ENCODE assay signal across 9 cellular contexts in the genomic region with DNA sequence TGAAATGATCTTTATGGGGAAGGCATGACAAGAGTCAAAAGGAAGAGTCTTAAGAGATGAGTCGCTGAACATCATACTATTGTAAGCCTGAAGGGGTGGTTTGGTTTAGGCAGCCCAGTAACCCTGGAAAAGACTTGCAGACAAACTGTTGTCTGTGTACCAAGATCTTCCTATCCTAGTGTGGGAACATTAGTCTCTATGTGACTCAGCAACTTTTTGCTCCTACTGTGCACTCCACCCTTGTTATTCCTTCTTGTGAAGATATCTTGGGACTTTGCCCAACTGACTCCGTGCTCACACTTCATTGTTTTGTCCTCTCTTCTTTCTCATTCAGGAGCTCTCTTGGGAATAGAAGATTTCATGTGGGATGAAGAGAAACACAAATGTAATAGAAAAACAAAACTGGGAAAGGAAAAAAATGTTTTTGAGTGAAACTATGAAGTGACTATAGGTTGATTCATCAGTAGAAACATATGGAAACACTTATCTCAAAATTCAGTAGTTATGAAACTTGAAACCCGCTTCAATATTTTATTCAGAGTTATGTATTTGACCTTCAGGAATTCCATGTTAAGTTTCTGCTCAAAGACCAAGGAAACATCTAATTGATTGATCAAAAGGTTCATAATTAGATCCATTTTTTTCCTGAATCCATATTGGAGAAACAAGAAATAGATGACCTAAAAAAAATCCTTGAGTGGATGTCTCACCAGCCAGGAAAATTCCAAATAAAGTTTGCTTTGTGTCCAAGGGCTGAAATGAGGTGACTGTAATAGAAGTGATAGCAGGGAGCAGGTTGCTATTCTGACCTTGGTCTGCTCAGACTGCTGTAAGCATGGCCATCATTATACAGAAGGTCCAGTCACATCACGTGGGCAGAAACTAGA.
A peak's percentile ranks its signal among the peaks of the same experiment; 100 is the strongest.
DNase-seq lines count a peak whose midpoint lies in the region; ATAC-seq, FAIRE-seq and TF ChIP-seq lines count a peak whose summit lies in the region.
"Had no signal": no experiment of that assay in that cellular context is flagged by ENCODE, and none has a peak within 500 bp of the region (broad histone marks: within the 10 kb centered on the region; RNA-seq: fewer than 3 reads in every experiment).

No MANE protein-coding gene starts in this region.

- peak; percentile 70 to 87 for ATAC-seq in A549
- peak; percentile 91 for ATAC-seq in activated naive CD8-positive, alpha-beta T cell treated with anti-CD3 and anti-CD28 coated beads, Interleukin-2, amount 50 U/mL, for 24 hours
- no peak for ATAC-seq in HG03342 (IDR thresholded peaks at IDR 0.05; ENCODE audit: unreplicated experiment)
- no peak for ATAC-seq in GM21737 (IDR thresholded peaks at IDR 0.05; ENCODE audit: unreplicated experiment)

- H3K4me1 ChIP-seq in A549 = peaks cover 80% of the 10 kb centered on the region

- no peaks in the 10 kb centered on the region for H3K9me3 ChIP-seq in A549

- H3K36me3 Mint-ChIP-seq in activated naive CD8-positive, alpha-beta T cell treated with anti-CD3 and anti-CD28 coated beads, Interleukin-2, amount 50 U/mL, for 24 hours (ENCODE audit: low read depth) = peaks cover 3% of the 10 kb centered on the region
- peaks cover 0 to 13% (median 8%) of the 10 kb centered on the region in 3 donors for H3K36me3 Mint-ChIP-seq in immature natural killer cell
- H3K36me3 Mint-ChIP-seq: naive B cell had no signal

- peak; percentile 37 to 44; a peak in 2 of 5 replicates for TF ChIP-seq EP300 in A549 (IDR thresholded peaks at IDR 0.05)

- POLR2A ChIA-PET in A549 (lab: Yijun Ruan, JAX) = interaction anchor here (1.0 kb wide), 1 partner anchor 67 kb away, joined by 7 read pairs; a partner anchor contains a TSS

- peak in 1 of 2 experiments; percentile 10; a peak in 2 of 5 replicates for TF ChIP-seq RAD21 in A549 (conservative IDR thresholded peaks at IDR 0.05 in 1 of 2, IDR thresholded peaks at IDR 0.05 in 1 of 2)

- TF ChIP-seq POLR2A in A549 (IDR thresholded peaks at IDR 0.05; ENCODE audit: low read length) = no peak

- no peak for TF ChIP-seq CTCF in A549 (IDR thresholded peaks at IDR 0.05)

- H3K9me3 Mint-ChIP-seq in activated naive CD8-positive, alpha-beta T cell treated with anti-CD3 and anti-CD28 coated beads, Interleukin-2, amount 50 U/mL, for 24 hours = no peaks in the 10 kb centered on the region
- H3K9me3 Mint-ChIP-seq in immature natural killer cell = no peaks in the 10 kb centered on the region
- H3K9me3 Mint-ChIP-seq: naive B cell had no signal

- peak overlapping the region; percentile 78 to 87 for H3K27ac ChIP-seq in A549

- WGBS in A549 (ENCODE audit: missing lambda C conversion rate) = 25% methylated on average over 4 of the region's 4 CpGs

- no peak overlapping the region for H3K4me3 ChIP-seq in A549

- peak overlapping the region; percentile 39 for H3K4me3 Mint-ChIP-seq in activated naive CD8-positive, alpha-beta T cell treated with anti-CD3 and anti-CD28 coated beads, Interleukin-2, amount 50 U/mL, for 24 hours
- no peak overlapping the region for H3K4me3 Mint-ChIP-seq in immature natural killer cell

- peak overlapping the region; percentile 68 for H3K4me2 ChIP-seq in A549

- H3K27me3 Mint-ChIP-seq in activated naive CD8-positive, alpha-beta T cell treated with anti-CD3 and anti-CD28 coated beads, Interleukin-2, amount 50 U/mL, for 24 hours = no peaks in the 10 kb centered on the region
- H3K27me3 Mint-ChIP-seq in immature natural killer cell (ENCODE audit: low read depth in 3 of 3) = peaks cover 0 to 15% (median 3%) of the 10 kb centered on the region in 3 donors
- H3K27me3 Mint-ChIP-seq: naive B cell had no signal

- H3K4me1 Mint-ChIP-seq in activated naive CD8-positive, alpha-beta T cell treated with anti-CD3 and anti-CD28 coated beads, Interleukin-2, amount 50 U/mL, for 24 hours = peaks cover 78% of the 10 kb centered on the region
- H3K4me1 Mint-ChIP-seq in immature natural killer cell = peaks cover 12 to 21% of the 10 kb centered on the region in 2 donors

- CTCF ChIA-PET in A549 (lab: Yijun Ruan, JAX) = interaction anchor here (1.1 to 1.6 kb wide), 4 partner anchors 65 to 697 kb away, joined by 3 to 5 read pairs (median 4); no protein-coding TSS in a partner anchor

- peak; percentile 54 for FAIRE-seq in A549 (lab: Jason Lieb, UNC)

- H3K27ac Mint-ChIP-seq in activated naive CD8-positive, alpha-beta T cell treated with anti-CD3 and anti-CD28 coated beads, Interleukin-2, amount 50 U/mL, for 24 hours = peak overlapping the region; percentile 95
- H3K27ac Mint-ChIP-seq in immature natural killer cell = peak overlapping the region in 1 of 6 donors; percentile 24

- peak; percentile 60 to 96 for DNase-seq in A549 (ENCODE audit: low read depth in 1 of 2, low spot score in 1 of 2)
- DNase-seq in HCEC 1CT = peak; percentile 95
- DNase-seq in activated naive CD8-positive, alpha-beta T cell treated with anti-CD3 and anti-CD28 coated beads, Interleukin-2, amount 50 U/mL, for 24 hours = no peak
- DNase-seq in kidney glomerular epithelial cell (lab: John Stamatoyannopoulos, UW) = peak; percentile 43
- no peak for DNase-seq in NCI-H510A (lab: John Stamatoyannopoulos, UW)
- no peak for DNase-seq in immature natural killer cell
- DNase-seq: naive B cell had no signal

TF ChIP-seq in A549, 52 proteins besides CTCF, POLR2A, EP300 and RAD21 (continues in another document):
- TF ChIP-seq RARB (CRISPR knock-in tag; IDR thresholded peaks at IDR 0.05) = no peak
- TF ChIP-seq BHLHE40 (IDR thresholded peaks at IDR 0.05; ENCODE audit: low read depth, low read length) = no peak
- no peak; a peak in 1 of 4 replicates for TF ChIP-seq CEBPB (IDR thresholded peaks at IDR 0.05)
- no peak; the same call in 1 of the 2 replicates for TF ChIP-seq GATA3 (IDR thresholded peaks at IDR 0.05; ENCODE audit: borderline replicate concordance)
- TF ChIP-seq KDM1A (IDR thresholded peaks at IDR 0.05; ENCODE audit: low read depth) = no peak
- no peak for TF ChIP-seq SREBF2 (IDR thresholded peaks at IDR 0.05)
- TF ChIP-seq ZC3H11A (IDR thresholded peaks at IDR 0.05) = no peak
- no peak for TF ChIP-seq RFX5 (IDR thresholded peaks at IDR 0.05)
- TF ChIP-seq JUNB (IDR thresholded peaks at IDR 0.05) = peak; percentile 46; the same call in 1 of the 2 replicates
- TF ChIP-seq CHD4 (IDR thresholded peaks at IDR 0.05; ENCODE audit: borderline replicate concordance) = no peak
- no peak for TF ChIP-seq POLR2AphosphoS2 (conservative IDR thresholded peaks at IDR 0.05; ENCODE audit: low read length)
- no peak; the same call in 1 of the 2 replicates for TF ChIP-seq EHF (CRISPR knock-in tag; IDR thresholded peaks at IDR 0.05)
- no peak for TF ChIP-seq MAZ (IDR thresholded peaks at IDR 0.05; ENCODE audit: borderline replicate concordance, low read depth, low read length)
- no peak for TF ChIP-seq ESRRA (IDR thresholded peaks at IDR 0.05; ENCODE audit: borderline replicate concordance, low read length)
- no peak for TF ChIP-seq PHF8 (IDR thresholded peaks at IDR 0.05; ENCODE audit: borderline replicate concordance, low read depth)
- no peak for TF ChIP-seq HOXA7 (CRISPR knock-in tag; IDR thresholded peaks at IDR 0.05)
- no peak for TF ChIP-seq FOSL2 (IDR thresholded peaks at IDR 0.05)
- peak; percentile 64 for TF ChIP-seq FOSL2 (CRISPR knock-in tag; IDR thresholded peaks at IDR 0.05)
- no peak for TF ChIP-seq TFCP2L1 (CRISPR knock-in tag; IDR thresholded peaks at IDR 0.05)
- TF ChIP-seq, protein P1, sequence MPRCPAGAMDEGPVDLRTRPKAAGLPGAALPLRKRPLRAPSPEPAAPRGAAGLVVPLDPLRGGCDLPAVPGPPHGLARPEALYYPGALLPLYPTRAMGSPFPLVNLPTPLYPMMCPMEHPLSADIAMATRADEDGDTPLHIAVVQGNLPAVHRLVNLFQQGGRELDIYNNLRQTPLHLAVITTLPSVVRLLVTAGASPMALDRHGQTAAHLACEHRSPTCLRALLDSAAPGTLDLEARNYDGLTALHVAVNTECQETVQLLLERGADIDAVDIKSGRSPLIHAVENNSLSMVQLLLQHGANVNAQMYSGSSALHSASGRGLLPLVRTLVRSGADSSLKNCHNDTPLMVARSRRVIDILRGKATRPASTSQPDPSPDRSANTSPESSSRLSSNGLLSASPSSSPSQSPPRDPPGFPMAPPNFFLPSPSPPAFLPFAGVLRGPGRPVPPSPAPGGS (IDR thresholded peaks at IDR 0.05) = no peak
- no peak for TF ChIP-seq ZNF302 (CRISPR knock-in tag; IDR thresholded peaks at IDR 0.05)
- no peak for TF ChIP-seq CHD2 (IDR thresholded peaks at IDR 0.05; ENCODE audit: low read length, partially characterized antibody)
- TF ChIP-seq HOXB5 (CRISPR knock-in tag; IDR thresholded peaks at IDR 0.05) = no peak
- TF ChIP-seq, protein P2, sequence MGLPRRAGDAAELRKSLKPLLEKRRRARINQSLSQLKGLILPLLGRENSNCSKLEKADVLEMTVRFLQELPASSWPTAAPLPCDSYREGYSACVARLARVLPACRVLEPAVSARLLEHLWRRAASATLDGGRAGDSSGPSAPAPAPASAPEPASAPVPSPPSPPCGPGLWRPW (IDR thresholded peaks at IDR 0.05) = no peak
- TF ChIP-seq, protein P3, sequence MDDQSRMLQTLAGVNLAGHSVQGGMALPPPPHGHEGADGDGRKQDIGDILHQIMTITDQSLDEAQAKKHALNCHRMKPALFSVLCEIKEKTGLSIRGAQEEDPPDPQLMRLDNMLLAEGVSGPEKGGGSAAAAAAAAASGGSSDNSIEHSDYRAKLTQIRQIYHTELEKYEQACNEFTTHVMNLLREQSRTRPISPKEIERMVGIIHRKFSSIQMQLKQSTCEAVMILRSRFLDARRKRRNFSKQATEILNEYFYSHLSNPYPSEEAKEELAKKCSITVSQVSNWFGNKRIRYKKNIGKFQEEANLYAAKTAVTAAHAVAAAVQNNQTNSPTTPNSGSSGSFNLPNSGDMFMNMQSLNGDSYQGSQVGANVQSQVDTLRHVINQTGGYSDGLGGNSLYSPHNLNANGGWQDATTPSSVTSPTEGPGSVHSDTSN (IDR thresholded peaks at IDR 0.05) = no peak
- no peak for TF ChIP-seq ZSCAN20 (CRISPR knock-in tag; IDR thresholded peaks at IDR 0.05)
- peak; percentile 58; the same call in 1 of the 2 replicates for TF ChIP-seq HOXB13 (CRISPR knock-in tag; IDR thresholded peaks at IDR 0.05; ENCODE audit: low read depth)
- peak in 1 of 2 experiments; percentile 57; a peak in 2 of 5 replicates for TF ChIP-seq JUN (IDR thresholded peaks at IDR 0.05)
- TF ChIP-seq, protein P4, sequence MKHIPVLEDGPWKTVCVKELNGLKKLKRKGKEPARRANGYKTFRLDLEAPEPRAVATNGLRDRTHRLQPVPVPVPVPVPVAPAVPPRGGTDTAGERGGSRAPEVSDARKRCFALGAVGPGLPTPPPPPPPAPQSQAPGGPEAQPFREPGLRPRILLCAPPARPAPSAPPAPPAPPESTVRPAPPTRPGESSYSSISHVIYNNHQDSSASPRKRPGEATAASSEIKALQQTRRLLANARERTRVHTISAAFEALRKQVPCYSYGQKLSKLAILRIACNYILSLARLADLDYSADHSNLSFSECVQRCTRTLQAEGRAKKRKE (CRISPR knock-in tag; IDR thresholded peaks at IDR 0.05; ENCODE audit: low read depth) = no peak
- TF ChIP-seq FOXS1 (CRISPR knock-in tag; IDR thresholded peaks at IDR 0.05) = no peak

Comparison
In these comparisons a context has a peak if more than half of its experiments do, and no peak if none do; other contexts are left out.
1. ATAC-seq: peak in A549 (2 of 2) and activated naive CD8-positive, alpha-beta T cell treated with anti-CD3 and anti-CD28 coated beads, Interleukin-2, amount 50 U/mL, for 24 hours (single experiment); none in HG03342 (single experiment) and GM21737 (single experiment).
2. DNase-seq: peak in A549 (2 of 2), HCEC 1CT (single experiment) and kidney glomerular epithelial cell (single experiment); none in activated naive CD8-positive, alpha-beta T cell treated with anti-CD3 and anti-CD28 coated beads, Interleukin-2, amount 50 U/mL, for 24 hours (single experiment), NCI-H510A (single experiment) and immature natural killer cell (0 of 3).